Comparison of ENCODE assay signal across 14 cellular contexts in genomic region chr18:63144748-63145147, GRCh38.
"Had no signal": no experiment of that assay in that cellular context is flagged by ENCODE, and none has a peak within 500 bp of the region (broad histone marks: within the 10 kb centered on the region; RNA-seq: fewer than 3 reads in every experiment).

No MANE protein-coding gene starts in this region.

- H3K27me3 ChIP-seq: adrenal gland, right lobe of liver, testis had no signal

- ATAC-seq: left colon; naive thymus-derived CD8-positive, alpha-beta T cell; psoas muscle; right lobe of liver; stimulated activated naive CD8-positive, alpha-beta T cell treated with anti-CD3 and anti-CD28 coated beads, Interleukin-15, Interleukin-2, amounts not matched to agents 100 U/mL and 50 U/mL, for 24 hours had no signal

- DNase-seq: activated CD4-positive, alpha-beta memory T cell treated with anti-CD3 and anti-CD28 coated beads, Interleukin-2, amount 10 ng/mL, durations not matched to agents 7 days and 5 days; activated CD4-positive, alpha-beta T cell treated with anti-CD3 and anti-CD28 coated beads for 1 hour; activated naive CD4-positive, alpha-beta T cell treated with Interleukin-2 at 50 U/mL for 16 hours; adrenal gland; dermis blood vessel endothelial cell; left colon; naive thymus-derived CD8-positive, alpha-beta T cell; occipital lobe; psoas muscle; right lobe of liver; stimulated activated naive CD8-positive, alpha-beta T cell treated with anti-CD3 and anti-CD28 coated beads, Interleukin-15, Interleukin-2, amounts not matched to agents 100 U/mL and 50 U/mL, for 24 hours; T-helper 9 cell; testis had no signal

- H3K27ac ChIP-seq: adrenal gland, psoas muscle, right lobe of liver, testis had no signal

- H3K9me3 ChIP-seq: adrenal gland, psoas muscle, right lobe of liver, testis had no signal

- H3K4me3 ChIP-seq: adrenal gland, lung, psoas muscle, right lobe of liver, testis had no signal

- H3K36me3 ChIP-seq: adrenal gland, right lobe of liver had no signal
